In the genomic region with DNA sequence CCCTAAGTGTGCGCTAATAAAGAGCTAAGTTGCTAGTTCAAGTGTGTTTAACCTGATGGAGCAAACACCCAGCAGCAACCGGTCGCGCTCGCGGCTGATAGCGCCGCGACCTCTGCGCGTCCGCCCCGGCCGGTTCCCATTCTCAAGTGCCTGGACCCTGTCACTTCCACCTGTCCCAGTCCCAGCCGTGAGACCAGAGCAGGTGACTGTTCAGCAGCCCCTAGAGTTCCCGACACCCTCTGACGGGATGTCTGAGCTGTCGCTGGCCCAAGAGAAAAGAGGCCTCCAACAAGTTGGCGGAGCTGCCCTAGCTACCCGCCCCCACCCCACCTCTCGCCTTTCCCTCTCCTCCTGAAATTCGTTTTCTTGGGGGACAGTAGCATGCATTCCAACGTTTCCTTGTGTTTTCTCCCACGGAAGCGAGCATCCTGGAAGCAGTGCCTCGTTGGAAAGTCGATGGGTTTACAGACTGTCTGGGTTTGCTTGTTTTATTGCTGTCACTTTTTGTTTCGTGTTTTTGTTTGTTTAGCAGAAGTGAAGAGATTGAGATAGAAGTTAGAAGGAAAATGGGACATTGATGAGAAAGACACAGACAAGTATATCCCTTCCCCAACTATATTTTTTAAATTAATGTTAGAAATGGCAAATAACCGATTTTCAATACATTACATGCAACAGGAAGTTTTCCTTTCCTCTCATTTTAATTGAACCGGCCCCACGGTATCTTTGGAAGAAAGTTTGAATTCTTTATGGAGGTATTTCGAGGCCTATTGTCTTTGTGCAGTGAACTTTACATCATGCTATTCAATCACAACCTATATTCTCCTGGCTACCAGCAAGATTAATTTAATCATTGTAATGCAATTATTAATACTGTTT, we compare ENCODE assay signal across 12 cellular contexts. TPM values are rescaled to one million over a fixed set of nuclear protein-coding genes. Genes with fewer than 3 reads are reported as not detected.
A peak's percentile ranks its signal among the peaks of the same experiment; 100 is the strongest.
DNase-seq lines count a peak whose midpoint lies in the region; ATAC-seq, FAIRE-seq and TF ChIP-seq lines count a peak whose summit lies in the region.
"Had no signal": no experiment of that assay in that cellular context is flagged by ENCODE, and none has a peak within 500 bp of the region (broad histone marks: within the 10 kb centered on the region; RNA-seq: fewer than 3 reads in every experiment).

No MANE protein-coding gene starts in this region.

- H3K79me2 ChIP-seq in mammary epithelial cell (ENCODE audit: insufficient read depth, low read length) = no peaks in the 10 kb centered on the region

- no peak for TF ChIP-seq CTCF in MCF 10A (IDR thresholded peaks at IDR 0.05; ENCODE audit: unreplicated experiment)
- TF ChIP-seq CTCF in mammary epithelial cell (conservative IDR thresholded peaks at IDR 0.05 in 1 of 2, IDR thresholded peaks at IDR 0.05 in 1 of 2; ENCODE audit: extremely low read depth in 1 of 2, insufficient read depth in 1 of 2, low read depth in 1 of 2, low read length in 2 of 2) = no peak
- no peak for TF ChIP-seq CTCF in bronchial epithelial cell (IDR thresholded peaks at IDR 0.05; ENCODE audit: insufficient read depth, low read length, severe bottlenecking)
- TF ChIP-seq CTCF in upper lobe of right lung (IDR thresholded peaks at IDR 0.05) = no peak
- no peak for TF ChIP-seq CTCF in tibial nerve (IDR thresholded peaks at IDR 0.05)

- H3K36me3 Mint-ChIP-seq in MCF 10A (ENCODE audit: insufficient read depth, unreplicated experiment) (no peaks in the 10 kb centered on the region), memory B cell (peaks cover 7% of the 10 kb centered on the region)

- H3K9ac ChIP-seq in mammary epithelial cell (ENCODE audit: insufficient read depth, low read length) = no peak overlapping the region

- no peaks in the 10 kb centered on the region for H3K36me3 ChIP-seq in mammary epithelial cell (ENCODE audit: insufficient read depth, low read length)
- no peaks in the 10 kb centered on the region for H3K36me3 ChIP-seq in bronchial epithelial cell (ENCODE audit: control insufficient read depth, insufficient read depth, low read length)
- no peaks in the 10 kb centered on the region for H3K36me3 ChIP-seq in upper lobe of right lung
- H3K36me3 ChIP-seq in tibial nerve = no peaks in the 10 kb centered on the region

- no peaks in the 10 kb centered on the region for H4K20me1 ChIP-seq in mammary epithelial cell (ENCODE audit: insufficient read depth, low read length)

- CTCF ChIA-PET in MCF 10A (lab: Yijun Ruan, JAX) = interaction anchor here (0.6 to 10.0 kb wide), 14 partner anchors 11 to 805 kb away, joined by 3 to 163 read pairs (median 4); no protein-coding TSS in a partner anchor
- CTCF ChIA-PET in mammary epithelial cell (lab: Charles Lee; ENCODE audit: low non-redundant PET) = no interaction called here

- H3K4me3 Mint-ChIP-seq in MCF 10A (ENCODE audit: unreplicated experiment) = peak overlapping the region; percentile 75
- H3K4me3 Mint-ChIP-seq in memory B cell = no peak overlapping the region

- H3K4me2 ChIP-seq in mammary epithelial cell (ENCODE audit: insufficient read depth, low read depth, low read length) = no peak overlapping the region

- no peak overlapping the region for H3K27ac Mint-ChIP-seq in MCF 10A (ENCODE audit: low read depth, unreplicated experiment)
- H3K27ac Mint-ChIP-seq in memory B cell = peak overlapping the region; percentile 35
- H3K27ac Mint-ChIP-seq: activated B cell treated with CpG ODN at 0.5 μM for 24 hours had no signal

- DNase-seq in MCF 10A (ENCODE audit: unreplicated experiment) = no peak
- DNase-seq in mammary epithelial cell = no peak
- peak; percentile 16 for DNase-seq in bronchial epithelial cell (ENCODE audit: low read depth)
- no peak for DNase-seq in memory B cell (ENCODE audit: low spot score in 2 of 2)
- DNase-seq in upper lobe of right lung = peak; percentile 70
- DNase-seq in tibial nerve (ENCODE audit: low spot score in 2 of 2) = no peak
- DNase-seq in SW480 (ENCODE audit: low spot score) = no peak
- DNase-seq: activated B cell treated with CpG ODN at 0.5 μM for 24 hours, anterior cingulate cortex, NCI-H2081 treated with DMSO at 0.1 percent for 48 hours had no signal

- H3K27me3 ChIP-seq in mammary epithelial cell (ENCODE audit: insufficient read depth, low read length) (peaks cover 53% of the 10 kb centered on the region), bronchial epithelial cell (ENCODE audit: control insufficient read depth, insufficient read depth, low read length) (no peaks in the 10 kb centered on the region), upper lobe of right lung (peaks cover 73% of the 10 kb centered on the region), tibial nerve (peaks cover 2 to 97% of the 10 kb centered on the region in 2 donors)

- in situ Hi-C loops in mammary epithelial cell (cut with MboI; ENCODE audit: low sequenced_read_pairs in 2 of 2) = loop anchor here (10.0 kb wide), 2 partner anchors 522 to 532 kb away; no protein-coding TSS in a partner anchor

- POLR2A ChIA-PET in MCF 10A (lab: Yijun Ruan, JAX) = no interaction called here

- ATAC-seq in memory B cell (ENCODE audit: low read depth) = no peak
- no peak for ATAC-seq in upper lobe of right lung
- ATAC-seq in GM18505 (IDR thresholded peaks at IDR 0.05; ENCODE audit: unreplicated experiment) = no peak

- H3K4me1 ChIP-seq in mammary epithelial cell (ENCODE audit: insufficient read depth, low read length) = peaks cover 21% of the 10 kb centered on the region
- peaks cover 15% of the 10 kb centered on the region for H3K4me1 ChIP-seq in upper lobe of right lung
- peaks cover 0 to 51% (median 30%) of the 10 kb centered on the region in 4 donors for H3K4me1 ChIP-seq in tibial nerve

- 18% methylated on average over 12 of the region's 32 CpGs for WGBS in mammary epithelial cell (ENCODE audit: low coverage, missing lambda C conversion rate)
- WGBS in tibial nerve, 2 donors = 19 to 21% methylated on average over 32 of the region's 32 CpGs

- H3K4me3 ChIP-seq in mammary epithelial cell (replicated peaks in 1 of 3; ENCODE audit: insufficient read depth in 1 of 3, low read depth in 2 of 3, low read length in 3 of 3) (no peak overlapping the region), bronchial epithelial cell (ENCODE audit: low read depth, low read length) (peak overlapping the region; percentile 46), upper lobe of right lung (peak overlapping the region; percentile 41), tibial nerve (no peak overlapping the region)

- no TSS peak for BruUV-seq in MCF 10A (replicated peaks; lab: Mats Ljungman, UMichigan)
- no TSS peak for BruUV-seq in mammary epithelial cell (replicated peaks; lab: Mats Ljungman, UMichigan)

- no peak for FAIRE-seq in bronchial epithelial cell (lab: Jason Lieb, UNC)
- FAIRE-seq: urothelium cell line had no signal

- no peaks in the 10 kb centered on the region for H3K9me3 Mint-ChIP-seq in MCF 10A (ENCODE audit: unreplicated experiment)
- peaks cover 11% of the 10 kb centered on the region for H3K9me3 Mint-ChIP-seq in memory B cell

- TF ChIP-seq POLR2A in GM18505 (IDR thresholded peaks at IDR 0.05; ENCODE audit: borderline replicate concordance, extremely low read depth, insufficient read depth, insufficient read length) (no peak), tibial nerve (IDR thresholded peaks at IDR 0.05) (no peak)

- TF ChIP-seq EP300 in tibial nerve (IDR thresholded peaks at IDR 0.05) = peak in 1 of 2 donors; percentile 53

- intact Hi-C loops in MCF 10A (cut with micrococcal nuclease) = loop anchor here (10.0 kb wide), 1 partner anchor 78 kb away; no protein-coding TSS in a partner anchor
- intact Hi-C loops in mammary epithelial cell (cut with micrococcal nuclease) = loop anchor here (10.0 kb wide), 1 partner anchor 162 kb away; no protein-coding TSS in a partner anchor
- intact Hi-C loops in upper lobe of right lung (cut with DNase I) = loop anchor here (5.0 kb wide), 1 partner anchor 519 kb away; no protein-coding TSS in a partner anchor

- H3K9me3 ChIP-seq in mammary epithelial cell (replicated peaks; ENCODE audit: insufficient read depth, low read length) (no peaks in the 10 kb centered on the region), upper lobe of right lung (no peaks in the 10 kb centered on the region), tibial nerve (peaks cover 0 to 4% (median 0%) of the 10 kb centered on the region in 4 donors)

- H3K27me3 Mint-ChIP-seq in MCF 10A (ENCODE audit: insufficient read depth, unreplicated experiment) = peaks cover 29% of the 10 kb centered on the region
- peaks cover 39% of the 10 kb centered on the region for H3K27me3 Mint-ChIP-seq in memory B cell

- dilution Hi-C loops in mammary epithelial cell (cut with HindIII; ENCODE audit: low sequenced_read_pairs) = no loop called here

- H3K27ac ChIP-seq in mammary epithelial cell (ENCODE audit: insufficient read depth, low read depth, low read length) (no peak overlapping the region), upper lobe of right lung (peak overlapping the region; percentile 53), tibial nerve (no peak overlapping the region)

- no peak overlapping the region for H2AFZ ChIP-seq in mammary epithelial cell (ENCODE audit: low read depth, low read length)

- H3K4me1 Mint-ChIP-seq in MCF 10A (ENCODE audit: insufficient read depth, unreplicated experiment) (no peaks in the 10 kb centered on the region), memory B cell (peaks cover 8% of the 10 kb centered on the region)

RNA-seq across cellular contexts. Expression of gene MECOM, which starts 3.2 kb away (rescaled TPM):
- total RNA-seq in MCF 10A (2022) = 5.2 and 7.1 TPM in 2 replicates
- 10 to 100 TPM in 1 of 2 donors, 1 to 10 TPM in 1; 3.5 to 10.9 TPM for total RNA-seq in mammary epithelial cell
- 6.5 TPM for polyA plus RNA-seq in mammary epithelial cell
- polyA minus RNA-seq in mammary epithelial cell = 6.0 TPM
- 7.6 and 10.6 TPM in 2 replicates for total RNA-seq in bronchial epithelial cell
- total RNA-seq in upper lobe of right lung = 87.8 TPM
- 10 to 100 TPM; 11.5 to 25.5 (median 16.5) TPM for total RNA-seq in tibial nerve

Comparison
In these comparisons a context has a peak if more than half of its experiments do, and no peak if none do; other contexts are left out.
1. DNase-seq: peak in bronchial epithelial cell (single experiment) and upper lobe of right lung (single experiment); none in MCF 10A (single experiment), mammary epithelial cell (single experiment), memory B cell (0 of 2), tibial nerve (0 of 2) and SW480 (single experiment).
2. H3K4me3 ChIP-seq: peak in bronchial epithelial cell (single experiment) and upper lobe of right lung (single experiment); none in mammary epithelial cell (0 of 3) and tibial nerve (0 of 4).